In genomic region chr7:78959471-78959870, GRCh38 we compare ENCODE assay signal across 37 cellular contexts.
A peak's percentile ranks its signal among the peaks of the same experiment; 100 is the strongest.
DNase-seq lines count a peak whose midpoint lies in the region; ATAC-seq, FAIRE-seq and TF ChIP-seq lines count a peak whose summit lies in the region.
"Had no signal": no experiment of that assay in that cellular context is flagged by ENCODE, and none has a peak within 500 bp of the region (broad histone marks: within the 10 kb centered on the region; RNA-seq: fewer than 3 reads in every experiment).

No MANE protein-coding gene starts in this region.

- H3K27me3 ChIP-seq in PC-3 (ENCODE audit: low read length) = no peaks in the 10 kb centered on the region
- no peaks in the 10 kb centered on the region for H3K27me3 ChIP-seq in naive thymus-derived CD4-positive, alpha-beta T cell (ENCODE audit: control insufficient read depth in 2 of 2, insufficient read depth in 2 of 2, low read length in 2 of 2)
- H3K27me3 ChIP-seq: brain microvascular endothelial cell, ovary, suprapubic skin, upper lobe of left lung had no signal

- FAIRE-seq in urothelium cell line (lab: Jason Lieb, UNC) = peak; percentile 13
- FAIRE-seq: GM18507, GM19239, H54, small intestine had no signal

- H3K27me3 Mint-ChIP-seq in T-cell = no peaks in the 10 kb centered on the region
- H3K27me3 Mint-ChIP-seq in naive thymus-derived CD4-positive, alpha-beta T cell = no peaks in the 10 kb centered on the region
- H3K27me3 Mint-ChIP-seq: activated CD4-positive, alpha-beta T cell treated with anti-CD3 and anti-CD28 coated beads for 36 hours had no signal

- H3K4me2 ChIP-seq in PC-3 (ENCODE audit: low read length) = no peak overlapping the region

- H3K9me2 ChIP-seq in PC-3 (replicated peaks; ENCODE audit: low read length) = no peaks in the 10 kb centered on the region

- H3K4me1 ChIP-seq in PC-3 (ENCODE audit: insufficient read depth, low read length) = peaks cover 38% of the 10 kb centered on the region
- no peaks in the 10 kb centered on the region for H3K4me1 ChIP-seq in naive thymus-derived CD4-positive, alpha-beta T cell (ENCODE audit: control insufficient read depth in 2 of 2, insufficient read depth in 2 of 2, low read length in 2 of 2)
- H3K4me1 ChIP-seq: suprapubic skin, upper lobe of left lung had no signal

- no peaks in the 10 kb centered on the region for H3K79me2 ChIP-seq in PC-3 (ENCODE audit: low read length)

- no peaks in the 10 kb centered on the region for H3K36me3 ChIP-seq in PC-3 (ENCODE audit: low read depth, low read length)
- no peaks in the 10 kb centered on the region for H3K36me3 ChIP-seq in naive thymus-derived CD4-positive, alpha-beta T cell (ENCODE audit: control insufficient read depth in 2 of 3, insufficient read depth in 3 of 3, low read length in 3 of 3)
- H3K36me3 ChIP-seq: brain microvascular endothelial cell, ovary, suprapubic skin, upper lobe of left lung had no signal

- no peak overlapping the region for H3K4me3 ChIP-seq in PC-3 (ENCODE audit: low read length)
- no peak overlapping the region for H3K4me3 ChIP-seq in naive thymus-derived CD4-positive, alpha-beta T cell (ENCODE audit: low read length)
- H3K4me3 ChIP-seq: ovary, suprapubic skin had no signal

- H2AFZ ChIP-seq in PC-3 (ENCODE audit: low read length) = no peak overlapping the region

- H3K4me1 Mint-ChIP-seq in T-cell = no peaks in the 10 kb centered on the region
- H3K4me1 Mint-ChIP-seq in naive thymus-derived CD4-positive, alpha-beta T cell = no peaks in the 10 kb centered on the region
- H3K4me1 Mint-ChIP-seq: activated CD4-positive, alpha-beta T cell treated with anti-CD3 and anti-CD28 coated beads for 36 hours; CD14-positive monocyte; immature natural killer cell; nephron progenitor cell had no signal

- no peaks in the 10 kb centered on the region for H3K9me3 ChIP-seq in PC-3 (ENCODE audit: low read length)
- no peaks in the 10 kb centered on the region for H3K9me3 ChIP-seq in naive thymus-derived CD4-positive, alpha-beta T cell (ENCODE audit: control insufficient read depth in 2 of 3, low read length in 3 of 3)
- H3K9me3 ChIP-seq: ovary, suprapubic skin, upper lobe of left lung had no signal

- intact Hi-C loops in PC-3 (cut with micrococcal nuclease) = loop anchor here (1.0 kb wide), 2 partner anchors 125 to 137 kb away; no protein-coding TSS in a partner anchor
- intact Hi-C loops in naive thymus-derived CD4-positive, alpha-beta T cell (cut with micrococcal nuclease) = no loop called here

- BruUV-seq in PC-3 (replicated peaks; lab: Mats Ljungman, UMichigan) = no TSS peak

- no peaks in the 10 kb centered on the region for H3K36me3 Mint-ChIP-seq in T-cell
- no peaks in the 10 kb centered on the region for H3K36me3 Mint-ChIP-seq in naive thymus-derived CD4-positive, alpha-beta T cell
- H3K36me3 Mint-ChIP-seq: CD14-positive monocyte, immature natural killer cell had no signal

- TF ChIP-seq CTCF in PC-3 (conservative IDR thresholded peaks at IDR 0.05; ENCODE audit: low read depth, low read length) = no peak

- H4K20me1 ChIP-seq in PC-3 (ENCODE audit: low read length) = no peaks in the 10 kb centered on the region

- CTCF ChIA-PET in PC-3 (lab: Charles Lee) (no interaction called here), T-cell (lab: Charles Lee) (no interaction called here)
- CTCF ChIA-PET in naive thymus-derived CD4-positive, alpha-beta T cell (lab: Charles Lee) = no interaction called here

- ATAC-seq in PC-3 (peak; percentile 87), T-cell (replicated peaks in 1 of 4) (no peak)
- no peak for ATAC-seq in naive thymus-derived CD4-positive, alpha-beta T cell
- ATAC-seq: activated CD4-positive, alpha-beta T cell treated with anti-CD3 and anti-CD28 coated beads for 36 hours; activated CD8-positive, alpha-beta T cell treated with anti-CD3 and anti-CD28 coated beads, Interleukin-2, amount 10 ng/mL, durations not matched to agents 7 days and 5 days had no signal

- no peak overlapping the region for H3K27ac Mint-ChIP-seq in T-cell
- H3K27ac Mint-ChIP-seq in naive thymus-derived CD4-positive, alpha-beta T cell = no peak overlapping the region
- H3K27ac Mint-ChIP-seq: activated CD4-positive, alpha-beta T cell treated with anti-CD3 and anti-CD28 coated beads for 36 hours; activated CD8-positive, alpha-beta T cell treated with anti-CD3 and anti-CD28 coated beads, Interleukin-2, amount 10 ng/mL, durations not matched to agents 7 days and 5 days; CD14-positive monocyte; immature natural killer cell; nephron progenitor cell had no signal

- H3K27ac ChIP-seq in PC-3 (ENCODE audit: low read length) (peak overlapping the region; percentile 86), epithelial cell of prostate (peak overlapping the region; percentile 35)
- no peak overlapping the region for H3K27ac ChIP-seq in naive thymus-derived CD4-positive, alpha-beta T cell (ENCODE audit: low read depth, low read length)
- H3K27ac ChIP-seq: brain microvascular endothelial cell, ovary, suprapubic skin, upper lobe of left lung, VCaP had no signal

- no peak overlapping the region for H3K4me3 Mint-ChIP-seq in T-cell
- H3K4me3 Mint-ChIP-seq in naive thymus-derived CD4-positive, alpha-beta T cell = no peak overlapping the region
- H3K4me3 Mint-ChIP-seq: activated CD4-positive, alpha-beta T cell treated with anti-CD3 and anti-CD28 coated beads for 36 hours; activated CD8-positive, alpha-beta T cell treated with anti-CD3 and anti-CD28 coated beads, Interleukin-2, amount 10 ng/mL, durations not matched to agents 7 days and 5 days; CD14-positive monocyte; immature natural killer cell; nephron progenitor cell had no signal

- no peak overlapping the region for H3K9ac ChIP-seq in PC-3 (ENCODE audit: low read length)

- H3F3A ChIP-seq in PC-3 (ENCODE audit: low read length, unreplicated experiment) = peaks cover 6% of the 10 kb centered on the region

- peak; percentile 23 for DNase-seq in NCI-H748 (lab: John Stamatoyannopoulos, UW; ENCODE audit: unreplicated experiment)
- no peak for DNase-seq in NCI-H748 treated with DMSO at 0.1 percent for 48 hours (lab: John Stamatoyannopoulos, UW)
- DNase-seq in PC-3 = peak; percentile 92
- DNase-seq in epithelial cell of prostate (ENCODE audit: low read depth, low spot score) = peak; percentile 48
- no peak for DNase-seq in urothelium cell line (ENCODE audit: low spot score)
- no peak for DNase-seq in stimulated activated CD4-positive, alpha-beta T cell treated with anti-CD3 and anti-CD28 coated beads, Interleukin-15, amount 100 ng/mL, for 24 hours
- no peak for DNase-seq in T-cell
- DNase-seq in naive thymus-derived CD4-positive, alpha-beta T cell = no peak
- DNase-seq: 8988T; activated CD4-positive, alpha-beta T cell treated with anti-CD3 and anti-CD28 coated beads for 36 hours; activated CD8-positive, alpha-beta T cell treated with anti-CD3 and anti-CD28 coated beads, Interleukin-2, amount 10 ng/mL, durations not matched to agents 7 days and 5 days; activated naive CD4-positive, alpha-beta T cell treated with anti-CD3 and anti-CD28 coated beads, Interleukin-2, amount 50 U/mL, for 16 hours; amniotic stem cell; brain microvascular endothelial cell; immature natural killer cell; KBM-7; mammary epithelial cell; MM.1S; NCI-H1105 treated with DMSO at 0.1 percent for 48 hours; NCI-H187 treated with DMSO at 0.1 percent for 48 hours; NCI-H2171; NCI-H510A; nephron progenitor cell; NK-92 treated with Interleukin-12 subunit alpha and Interleukin-12 subunit beta, amount 100 ng/mL, for 24 hours; ovary; small intestine; stimulated activated CD4-positive, alpha-beta T cell treated with anti-CD3 and anti-CD28 coated beads, Interleukin-1b, Interleukin-23, amount 100 ng/mL, for 48 hours; stimulated activated naive CD4-positive, alpha-beta T cell treated with Interleukin-2 at 50 U/mL for 16 hours; SW 1271; T1000; upper lobe of left lung had no signal

- peaks cover 3 to 9% (median 3%) of the 10 kb centered on the region in 3 donors for H3K9me3 Mint-ChIP-seq in T-cell
- H3K9me3 Mint-ChIP-seq in naive thymus-derived CD4-positive, alpha-beta T cell = peaks cover 0 to 10% (median 0%) of the 10 kb centered on the region in 11 donors
- H3K9me3 Mint-ChIP-seq: nephron progenitor cell had no signal

- POLR2A ChIA-PET in PC-3 (lab: Charles Lee; ENCODE audit: unreplicated experiment) (interaction anchor here (0.6 kb wide), 2 partner anchors 12 to 131 kb away, joined by 3 read pairs; no protein-coding TSS in a partner anchor), T-cell (lab: Charles Lee) (no interaction called here)
- POLR2A ChIA-PET in naive thymus-derived CD4-positive, alpha-beta T cell (lab: Charles Lee) = no interaction called here

Comparison
In these comparisons a context has a peak if more than half of its experiments do, and no peak if none do; other contexts are left out.
1. DNase-seq: peak in NCI-H748 (single experiment), PC-3 (single experiment) and epithelial cell of prostate (single experiment); none in NCI-H748 treated with DMSO at 0.1 percent for 48 hours (single experiment), urothelium cell line (single experiment), stimulated activated CD4-positive, alpha-beta T cell treated with anti-CD3 and anti-CD28 coated beads, Interleukin-15, amount 100 ng/mL, for 24 hours (single experiment), T-cell (0 of 34) and naive thymus-derived CD4-positive, alpha-beta T cell (0 of 9).